In the genomic region with DNA sequence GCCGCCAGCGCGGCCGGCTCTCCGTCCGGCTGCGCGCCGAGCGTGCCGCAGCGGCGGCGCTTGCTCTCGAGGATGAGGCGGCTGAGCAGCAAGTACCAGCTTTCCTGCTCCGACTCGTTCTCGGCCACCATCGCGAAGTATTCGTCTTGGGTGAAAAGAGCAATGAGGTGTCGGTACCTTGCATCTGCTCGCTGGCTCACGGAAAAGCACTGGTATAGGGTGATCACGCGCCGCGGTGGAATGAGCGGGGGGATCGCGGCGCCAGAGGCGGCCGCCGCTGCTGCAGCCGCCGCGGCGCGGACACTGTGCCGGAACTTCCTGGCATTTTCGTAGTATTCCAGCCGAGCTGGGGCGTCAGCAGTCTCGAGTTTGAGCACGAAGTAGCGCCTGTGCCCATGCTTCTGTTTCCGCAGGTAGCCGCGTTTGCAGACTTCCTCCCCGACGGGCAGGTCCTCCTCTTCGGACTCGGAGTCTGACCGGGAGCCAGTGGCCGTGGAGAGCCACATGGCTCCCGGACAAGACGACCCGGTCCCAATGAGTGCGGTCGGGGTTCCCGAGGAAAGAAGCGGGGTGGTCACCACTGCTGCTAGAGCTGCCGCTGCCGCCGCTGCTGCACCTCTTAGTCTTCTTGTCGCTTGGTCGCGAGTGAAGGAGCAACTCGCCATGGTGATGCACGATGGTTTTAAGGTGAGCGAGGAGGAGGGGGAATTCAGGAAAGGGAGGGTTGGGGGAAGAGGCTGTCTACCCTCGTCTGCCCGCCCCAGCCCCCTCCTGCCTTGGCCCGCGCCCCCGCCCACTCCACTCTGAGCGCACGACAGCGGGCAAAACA, we compare ENCODE assay signal across 9 cellular contexts. TPM values are rescaled to one million over a fixed set of nuclear protein-coding genes. Genes with fewer than 3 reads are reported as not detected.
DNase-seq lines count a peak whose midpoint lies in the region; FAIRE-seq and TF ChIP-seq lines count a peak whose summit lies in the region.
"Had no signal": no experiment of that assay in that cellular context is flagged by ENCODE, and none has a peak within 500 bp of the region (broad histone marks: within the 10 kb centered on the region; RNA-seq: fewer than 3 reads in every experiment).

No MANE protein-coding gene starts in this region.

- no peaks in the 10 kb centered on the region for H3K4me1 Mint-ChIP-seq in activated T-helper 2 cell treated with anti-CD3 and anti-CD28 coated beads, Interferon-gamma antibody, Interleukin-2, Interleukin-4, amounts not matched to agents 10 μg/mL and 5 μg/mL and 100 μg/mL, durations not matched to agents 14 hours and 24 hours and 36 hours (ENCODE audit: low read depth)

- H3K4me3 ChIP-seq in ascending aorta (peak overlapping the region; percentile 34 to 59), kidney (ENCODE audit: low read length in 2 of 2) (peak overlapping the region in 1 of 2 donors; percentile 32), thyroid gland (replicated peaks in 1 of 3) (peak overlapping the region in 2 of 3 donors; percentile 23 to 25)

- TF ChIP-seq CTCF in ascending aorta (IDR thresholded peaks at IDR 0.05) (no peak), kidney (IDR thresholded peaks at IDR 0.05; ENCODE audit: borderline replicate concordance, extremely low read depth, insufficient read depth) (no peak), thyroid gland (IDR thresholded peaks at IDR 0.05) (no peak)

- intact Hi-C loops in ascending aorta (cut with DNase I): no loop called here
- intact Hi-C loops in kidney (cut with DNase I): no loop called here
- intact Hi-C loops in thyroid gland (cut with DNase I): no loop called here
- intact Hi-C loops in activated T-helper 2 cell treated with anti-CD3 and anti-CD28 coated beads, Interferon-gamma antibody, Interleukin-2, Interleukin-4, amounts not matched to agents 10 μg/mL and 5 μg/mL and 100 μg/mL, durations not matched to agents 14 hours and 24 hours and 36 hours (cut with micrococcal nuclease): no loop called here

- peak; percentile 4 for DNase-seq in NCI-H2196 (lab: John Stamatoyannopoulos, UW; ENCODE audit: unreplicated experiment)
- DNase-seq in NCI-H2196 treated with DMSO at 0.1 percent for 48 hours (lab: John Stamatoyannopoulos, UW; ENCODE audit: unreplicated experiment): no peak
- DNase-seq in ascending aorta (ENCODE audit: low spot score in 2 of 2): no peak
- DNase-seq in kidney: peak; percentile 75
- peak; percentile 26 to 38 for DNase-seq in thyroid gland
- no peak for DNase-seq in activated T-helper 2 cell treated with anti-CD3 and anti-CD28 coated beads, Interferon-gamma antibody, Interleukin-2, Interleukin-4, amounts not matched to agents 10 μg/mL and 5 μg/mL and 100 μg/mL, durations not matched to agents 14 hours and 24 hours and 36 hours (ENCODE audit: low spot score)
- no peak for DNase-seq in HK-2 (ENCODE audit: unreplicated experiment)
- DNase-seq in activated CD4-positive, alpha-beta T cell treated with anti-CD3 and anti-CD28 coated beads for 1 hour: no peak

- H3K9ac ChIP-seq in kidney (ENCODE audit: low read length in 2 of 2): no peak overlapping the region

- no peaks in the 10 kb centered on the region for H3K36me3 Mint-ChIP-seq in activated T-helper 2 cell treated with anti-CD3 and anti-CD28 coated beads, Interferon-gamma antibody, Interleukin-2, Interleukin-4, amounts not matched to agents 10 μg/mL and 5 μg/mL and 100 μg/mL, durations not matched to agents 14 hours and 24 hours and 36 hours (ENCODE audit: low read depth)

- H3K9me3 ChIP-seq in ascending aorta (no peaks in the 10 kb centered on the region), kidney (ENCODE audit: control insufficient read depth in 1 of 2, low read length in 2 of 2) (no peaks in the 10 kb centered on the region), thyroid gland (no peaks in the 10 kb centered on the region)

- no peak overlapping the region for H3K4me3 Mint-ChIP-seq in activated T-helper 2 cell treated with anti-CD3 and anti-CD28 coated beads, Interferon-gamma antibody, Interleukin-2, Interleukin-4, amounts not matched to agents 10 μg/mL and 5 μg/mL and 100 μg/mL, durations not matched to agents 14 hours and 24 hours and 36 hours (ENCODE audit: low read depth)

- no peak for TF ChIP-seq POLR2A in thyroid gland (IDR thresholded peaks at IDR 0.05)

- peaks cover 38% of the 10 kb centered on the region for H3K27me3 Mint-ChIP-seq in activated T-helper 2 cell treated with anti-CD3 and anti-CD28 coated beads, Interferon-gamma antibody, Interleukin-2, Interleukin-4, amounts not matched to agents 10 μg/mL and 5 μg/mL and 100 μg/mL, durations not matched to agents 14 hours and 24 hours and 36 hours (ENCODE audit: low read depth)

- no peak for FAIRE-seq in kidney (lab: Jason Lieb, UNC)

- H3K36me3 ChIP-seq in ascending aorta (no peaks in the 10 kb centered on the region), kidney (ENCODE audit: control insufficient read depth in 1 of 2, insufficient read depth in 2 of 2, low read length in 2 of 2) (no peaks in the 10 kb centered on the region), thyroid gland (no peaks in the 10 kb centered on the region)

- H3K27ac Mint-ChIP-seq in activated T-helper 2 cell treated with anti-CD3 and anti-CD28 coated beads, Interferon-gamma antibody, Interleukin-2, Interleukin-4, amounts not matched to agents 10 μg/mL and 5 μg/mL and 100 μg/mL, durations not matched to agents 14 hours and 24 hours and 36 hours: no peak overlapping the region

- H3K27ac ChIP-seq in ascending aorta (no peak overlapping the region), kidney (ENCODE audit: low read depth in 2 of 2, low read length in 2 of 2) (no peak overlapping the region), thyroid gland (peak overlapping the region; percentile 40 to 59 (median 58))

- H3K27me3 ChIP-seq in ascending aorta (peaks cover 4% of the 10 kb centered on the region), thyroid gland (no peaks in the 10 kb centered on the region)

- peaks cover 0 to 3% of the 10 kb centered on the region in 2 donors for H3K4me1 ChIP-seq in ascending aorta
- no peaks in the 10 kb centered on the region for H3K4me1 ChIP-seq in kidney (ENCODE audit: control insufficient read depth in 1 of 2, insufficient read depth in 1 of 2, low read depth in 1 of 2, low read length in 2 of 2)
- H3K4me1 ChIP-seq in thyroid gland: peaks cover 0 to 1% of the 10 kb centered on the region in 2 donors

- WGBS in thyroid gland, 2 donors: 0 to 2% methylated on average over 22 to 45 of the region's 81 CpGs

- H3K9me3 Mint-ChIP-seq in activated T-helper 2 cell treated with anti-CD3 and anti-CD28 coated beads, Interferon-gamma antibody, Interleukin-2, Interleukin-4, amounts not matched to agents 10 μg/mL and 5 μg/mL and 100 μg/mL, durations not matched to agents 14 hours and 24 hours and 36 hours: no peaks in the 10 kb centered on the region

RNA-seq across cellular contexts. Expression of a gene that starts 0.5 kb away (rescaled TPM):
- total RNA-seq in ascending aorta (not detected), kidney (not detected), thyroid gland (10 to 100 TPM in 2 of 4 donors, 1 to 10 TPM in 2; 2.7 to 11.9 (median 10.5) TPM)
- polyA plus RNA-seq in kidney (ENCODE audit: insufficient read depth, low read depth, low replicate concordance): not detected
- not detected in 2 replicates for total RNA-seq in activated T-helper 2 cell treated with anti-CD3 and anti-CD28 coated beads, Interferon-gamma antibody, Interleukin-2, Interleukin-4, amounts not matched to agents 10 μg/mL and 5 μg/mL and 100 μg/mL, durations not matched to agents 14 hours and 24 hours and 36 hours
- total RNA-seq: pulmonary artery endothelial cell had no signal

Comparison
In these comparisons a context has a peak if more than half of its experiments do, and no peak if none do; other contexts are left out.
1. DNase-seq: peak in NCI-H2196 (single experiment), kidney (single experiment) and thyroid gland (2 of 2); none in NCI-H2196 treated with DMSO at 0.1 percent for 48 hours (single experiment), ascending aorta (0 of 2), activated T-helper 2 cell treated with anti-CD3 and anti-CD28 coated beads, Interferon-gamma antibody, Interleukin-2, Interleukin-4, amounts not matched to agents 10 μg/mL and 5 μg/mL and 100 μg/mL, durations not matched to agents 14 hours and 24 hours and 36 hours (single experiment), HK-2 (single experiment) and activated CD4-positive, alpha-beta T cell treated with anti-CD3 and anti-CD28 coated beads for 1 hour (single experiment).
2. H3K27ac ChIP-seq: peak in thyroid gland (3 of 3); none in ascending aorta (0 of 2) and kidney (0 of 2).